ENCODE assay signal across 27 cellular contexts in genomic region chr5:87936667-87937066, GRCh38.
"Had no signal": no experiment of that assay in that cellular context is flagged by ENCODE, and none has a peak within 500 bp of the region (broad histone marks: within the 10 kb centered on the region; RNA-seq: fewer than 3 reads in every experiment).

No MANE protein-coding gene starts in this region.

- H3K9me3 ChIP-seq: ovary, psoas muscle, right lobe of liver, sigmoid colon, stomach, thoracic aorta, thyroid gland, upper lobe of left lung, vagina had no signal

- H3K4me3 ChIP-seq: neural progenitor cell, ovary, psoas muscle, right lobe of liver, sigmoid colon, stomach, thoracic aorta, thyroid gland, tibial nerve, upper lobe of left lung, vagina had no signal

- H3K4me1 Mint-ChIP-seq: nephron; stimulated activated effector memory CD8-positive, alpha-beta T cell treated with anti-CD3 and anti-CD28 coated beads, Interleukin-12 subunit alpha, Interleukin-12 subunit beta, amount 100 ng/mL, for 72 hours; stimulated activated naive B cell treated with anti-CD40 and anti-IgM and Interleukin-4, amounts not matched to agents 10 μg/mL and 1 μg/mL and 100 μg/mL, for 72 hours had no signal

- H3K36me3 Mint-ChIP-seq: stimulated activated effector memory CD8-positive, alpha-beta T cell treated with anti-CD3 and anti-CD28 coated beads, Interleukin-12 subunit alpha, Interleukin-12 subunit beta, amount 100 ng/mL, for 72 hours; stimulated activated naive B cell treated with anti-CD40 and anti-IgM and Interleukin-4, amounts not matched to agents 10 μg/mL and 1 μg/mL and 100 μg/mL, for 72 hours had no signal

- ATAC-seq: psoas muscle; right cardiac atrium; right lobe of liver; stimulated activated effector memory CD8-positive, alpha-beta T cell treated with anti-CD3 and anti-CD28 coated beads, Interleukin-12 subunit alpha, Interleukin-12 subunit beta, amount 100 ng/mL, for 72 hours; stimulated activated naive B cell treated with anti-CD40 and anti-IgM and Interleukin-4, amounts not matched to agents 10 μg/mL and 1 μg/mL and 100 μg/mL, for 72 hours had no signal

- H3K27me3 Mint-ChIP-seq: progenitor cell of endocrine pancreas; stimulated activated naive B cell treated with anti-CD40 and anti-IgM and Interleukin-4, amounts not matched to agents 10 μg/mL and 1 μg/mL and 100 μg/mL, for 72 hours; stimulated activated naive CD8-positive, alpha-beta T cell treated with anti-CD3 and anti-CD28 coated beads, Interleukin-15, Interleukin-2, amounts not matched to agents 100 ng/mL and 50 ng/mL, for 24 hours had no signal

- H3K27ac Mint-ChIP-seq: nephron; neural progenitor cell; stimulated activated effector memory CD8-positive, alpha-beta T cell treated with anti-CD3 and anti-CD28 coated beads, Interleukin-12 subunit alpha, Interleukin-12 subunit beta, amount 100 ng/mL, for 72 hours; stimulated activated naive B cell treated with anti-CD40 and anti-IgM and Interleukin-4, amounts not matched to agents 10 μg/mL and 1 μg/mL and 100 μg/mL, for 72 hours; stimulated activated naive CD8-positive, alpha-beta T cell treated with anti-CD3 and anti-CD28 coated beads, Interleukin-15, Interleukin-2, amounts not matched to agents 100 ng/mL and 50 ng/mL, for 24 hours had no signal

- H3K27ac ChIP-seq: neural progenitor cell, ovary, parathyroid adenoma, psoas muscle, right lobe of liver, sigmoid colon, stomach, thoracic aorta, thyroid gland, tibial nerve, upper lobe of left lung, vagina had no signal

- H3K27me3 ChIP-seq: neural progenitor cell, ovary, right lobe of liver, sigmoid colon, stomach, thyroid gland, tibial nerve, upper lobe of left lung, vagina had no signal

- DNase-seq: occipital lobe; ovary; posterior cingulate gyrus; psoas muscle; right cardiac atrium; right lobe of liver; sigmoid colon; small intestine; stimulated activated CD4-positive, alpha-beta T cell treated with anti-CD3 and anti-CD28 coated beads, Interleukin-15, amount 100 ng/mL, for 24 hours; stimulated activated CD4-positive, alpha-beta T cell treated with anti-CD3 and anti-CD28 coated beads, Interleukin-2, amount 100 ng/mL, for 24 hours; stimulated activated CD4-positive, alpha-beta T cell treated with anti-CD3 and anti-CD28 coated beads, Interleukin-2, amount 100 ng/mL, for 48 hours; stimulated activated CD4-positive, alpha-beta T cell treated with anti-CD3 and anti-CD28 coated beads, Interleukin-4, amount 100 ng/mL, for 24 hours; stimulated activated naive B cell treated with anti-CD40 and anti-IgM and Interleukin-4, amounts not matched to agents 10 μg/mL and 1 μg/mL and 100 μg/mL, for 72 hours; stimulated activated naive CD4-positive, alpha-beta T cell treated with Interleukin-2 at 50 U/mL for 16 hours; stomach; thyroid gland; trophoblast cell; upper lobe of left lung had no signal

- H3K4me1 ChIP-seq: neural progenitor cell, parathyroid adenoma, psoas muscle, right lobe of liver, sigmoid colon, stomach, thyroid gland, tibial nerve, upper lobe of left lung, vagina had no signal

- H3K4me3 Mint-ChIP-seq: nephron; neural progenitor cell; stimulated activated effector memory CD8-positive, alpha-beta T cell treated with anti-CD3 and anti-CD28 coated beads, Interleukin-12 subunit alpha, Interleukin-12 subunit beta, amount 100 ng/mL, for 72 hours; stimulated activated naive B cell treated with anti-CD40 and anti-IgM and Interleukin-4, amounts not matched to agents 10 μg/mL and 1 μg/mL and 100 μg/mL, for 72 hours; stimulated activated naive CD8-positive, alpha-beta T cell treated with anti-CD3 and anti-CD28 coated beads, Interleukin-15, Interleukin-2, amounts not matched to agents 100 ng/mL and 50 ng/mL, for 24 hours had no signal

- H3K36me3 ChIP-seq: neural progenitor cell, ovary, right lobe of liver, sigmoid colon, stomach, thoracic aorta, thyroid gland, tibial nerve, upper lobe of left lung, vagina had no signal

- H3K9me3 Mint-ChIP-seq: nephron; stimulated activated naive CD8-positive, alpha-beta T cell treated with anti-CD3 and anti-CD28 coated beads, Interleukin-15, Interleukin-2, amounts not matched to agents 100 ng/mL and 50 ng/mL, for 24 hours had no signal
